Comparison of ENCODE assay signal across 8 cellular contexts in genomic region chr5:122775713-122776084, GRCh38. TPM values are rescaled to one million over a fixed set of nuclear protein-coding genes. Genes with fewer than 3 reads are reported as not detected.
A peak's percentile ranks its signal among the peaks of the same experiment; 100 is the strongest.
DNase-seq lines count a peak whose midpoint lies in the region; ATAC-seq and TF ChIP-seq lines count a peak whose summit lies in the region.

No MANE protein-coding gene starts in this region.

- no peaks in the 10 kb centered on the region for H4K20me1 ChIP-seq in KMS-11 (ENCODE audit: insufficient read depth)

- no peak for DNase-seq in CD14-positive monocyte (ENCODE audit: low spot score)
- no peak for DNase-seq in activated T-helper 1 cell treated with anti-CD3 and anti-CD28 coated beads, Interleukin-12 subunit alpha, Interleukin-12 subunit beta, Interleukin-2, Interleukin-4 antibody, amounts not matched to agents 30 ng/mL and 10 ng/mL and 1 ng/mL, durations not matched to agents 14 hours and 24 hours and 36 hours (ENCODE audit: low spot score)
- DNase-seq in left ventricle myocardium superior: no peak
- DNase-seq in retinal pigment epithelial cell (ENCODE audit: low read depth): no peak
- DNase-seq in NCI-H446 treated with DMSO at 0.1 percent for 48 hours (lab: John Stamatoyannopoulos, UW): no peak

- H3K27ac Mint-ChIP-seq in CD14-positive monocyte: peak overlapping the region; percentile 98 to 100 (median 99)
- H3K27ac Mint-ChIP-seq in activated T-helper 1 cell treated with anti-CD3 and anti-CD28 coated beads, Interleukin-12 subunit alpha, Interleukin-12 subunit beta, Interleukin-2, Interleukin-4 antibody, amounts not matched to agents 30 ng/mL and 10 ng/mL and 1 ng/mL, durations not matched to agents 14 hours and 24 hours and 36 hours: peak overlapping the region; percentile 82

- H3K9ac ChIP-seq in KMS-11: peak overlapping the region; percentile 63

- H3K27me3 Mint-ChIP-seq in CD14-positive monocyte (ENCODE audit: low read depth in 3 of 3): peaks cover 0 to 5% (median 1%) of the 10 kb centered on the region in 3 donors
- H3K27me3 Mint-ChIP-seq in activated T-helper 1 cell treated with anti-CD3 and anti-CD28 coated beads, Interleukin-12 subunit alpha, Interleukin-12 subunit beta, Interleukin-2, Interleukin-4 antibody, amounts not matched to agents 30 ng/mL and 10 ng/mL and 1 ng/mL, durations not matched to agents 14 hours and 24 hours and 36 hours (ENCODE audit: insufficient read depth): no peaks in the 10 kb centered on the region

- peaks cover 0 to 2% (median 0%) of the 10 kb centered on the region in 7 donors for H3K9me3 Mint-ChIP-seq in CD14-positive monocyte
- H3K9me3 Mint-ChIP-seq in activated T-helper 1 cell treated with anti-CD3 and anti-CD28 coated beads, Interleukin-12 subunit alpha, Interleukin-12 subunit beta, Interleukin-2, Interleukin-4 antibody, amounts not matched to agents 30 ng/mL and 10 ng/mL and 1 ng/mL, durations not matched to agents 14 hours and 24 hours and 36 hours: no peaks in the 10 kb centered on the region

- H3K79me2 ChIP-seq in KMS-11 (ENCODE audit: insufficient read depth, low read depth): peaks cover 52% of the 10 kb centered on the region

- H3K4me2 ChIP-seq in KMS-11: peak overlapping the region; percentile 86

- H3K4me1 Mint-ChIP-seq in CD14-positive monocyte: peaks cover 51% of the 10 kb centered on the region
- H3K4me1 Mint-ChIP-seq in activated T-helper 1 cell treated with anti-CD3 and anti-CD28 coated beads, Interleukin-12 subunit alpha, Interleukin-12 subunit beta, Interleukin-2, Interleukin-4 antibody, amounts not matched to agents 30 ng/mL and 10 ng/mL and 1 ng/mL, durations not matched to agents 14 hours and 24 hours and 36 hours (ENCODE audit: low read depth): peaks cover 35% of the 10 kb centered on the region

- H3K36me3 ChIP-seq in KMS-11 (ENCODE audit: insufficient read depth): no peaks in the 10 kb centered on the region

- H2AFZ ChIP-seq in KMS-11 (ENCODE audit: low read depth): peak overlapping the region; percentile 81; the same call in 1 of the 2 replicates

- peak; percentile 31 for ATAC-seq in left ventricle myocardium superior
- ATAC-seq in HG02973 (IDR thresholded peaks at IDR 0.05; ENCODE audit: unreplicated experiment): no peak
- no peak for ATAC-seq in HG03457 (IDR thresholded peaks at IDR 0.05; ENCODE audit: unreplicated experiment)

- H3K27ac ChIP-seq in KMS-11: peak overlapping the region; percentile 63

- intact Hi-C loops in CD14-positive monocyte (cut with micrococcal nuclease) (loop anchor here in 1 of 2 donors (10.0 kb wide), 1 partner anchor 71 kb away; no protein-coding TSS in a partner anchor), left ventricle myocardium superior (cut with micrococcal nuclease) (no loop called here)
- intact Hi-C loops in activated T-helper 1 cell treated with anti-CD3 and anti-CD28 coated beads, Interleukin-12 subunit alpha, Interleukin-12 subunit beta, Interleukin-2, Interleukin-4 antibody, amounts not matched to agents 30 ng/mL and 10 ng/mL and 1 ng/mL, durations not matched to agents 14 hours and 24 hours and 36 hours (cut with micrococcal nuclease): loop anchor here (1.0 to 10.0 kb wide), 3 partner anchors 70 to 739 kb away; partner anchors contain the start of genes CEP120, CSNK1G3 and SNX24

- H3K27me3 ChIP-seq in KMS-11 (ENCODE audit: insufficient read depth, low read depth): no peaks in the 10 kb centered on the region

- TF ChIP-seq CTCF in CD14-positive monocyte (IDR thresholded peaks at IDR 0.05): no peak
- no peak for TF ChIP-seq CTCF in KMS-11 (conservative IDR thresholded peaks at IDR 0.05; ENCODE audit: low read depth, low read length)
- no peak for TF ChIP-seq CTCF in retinal pigment epithelial cell (conservative IDR thresholded peaks at IDR 0.05; ENCODE audit: low read depth, low read length)

- peaks cover 27% of the 10 kb centered on the region for H3K4me1 ChIP-seq in KMS-11 (ENCODE audit: low read depth, poor library complexity, severe bottlenecking)

- H3K4me3 ChIP-seq in KMS-11 (IDR thresholded peaks at IDR 0.05; ENCODE audit: insufficient read depth, low read depth, low read length) (no peak overlapping the region), retinal pigment epithelial cell (ENCODE audit: low read length) (peak overlapping the region; percentile 94)

- H3K36me3 Mint-ChIP-seq in CD14-positive monocyte: peaks cover under 1 to 14% of the 10 kb centered on the region in 2 donors
- H3K36me3 Mint-ChIP-seq in activated T-helper 1 cell treated with anti-CD3 and anti-CD28 coated beads, Interleukin-12 subunit alpha, Interleukin-12 subunit beta, Interleukin-2, Interleukin-4 antibody, amounts not matched to agents 30 ng/mL and 10 ng/mL and 1 ng/mL, durations not matched to agents 14 hours and 24 hours and 36 hours (ENCODE audit: low read depth): peaks cover 4% of the 10 kb centered on the region

- H3K4me3 Mint-ChIP-seq in CD14-positive monocyte: peak overlapping the region; percentile 99 to 100
- peak overlapping the region; percentile 95 for H3K4me3 Mint-ChIP-seq in activated T-helper 1 cell treated with anti-CD3 and anti-CD28 coated beads, Interleukin-12 subunit alpha, Interleukin-12 subunit beta, Interleukin-2, Interleukin-4 antibody, amounts not matched to agents 30 ng/mL and 10 ng/mL and 1 ng/mL, durations not matched to agents 14 hours and 24 hours and 36 hours

RNA-seq across cellular contexts. Expression of gene SNX2, which starts 0.8 kb away (rescaled TPM):
- polyA plus RNA-seq in CD14-positive monocyte: 100 to 1,000 TPM; 263 to 264 TPM
- 30.5 and 35.0 TPM in 2 replicates for total RNA-seq in activated T-helper 1 cell treated with anti-CD3 and anti-CD28 coated beads, Interleukin-12 subunit alpha, Interleukin-12 subunit beta, Interleukin-2, Interleukin-4 antibody, amounts not matched to agents 30 ng/mL and 10 ng/mL and 1 ng/mL, durations not matched to agents 14 hours and 24 hours and 36 hours
- 38.2 TPM for total RNA-seq in left ventricle myocardium superior
